ENCODE assay signal across 2 cellular contexts in genomic region chr19:9818175-9818733, GRCh38.
TF ChIP-seq lines count a peak whose summit lies in the region.

No MANE protein-coding gene starts in this region.

TF ChIP-seq in GM12878, 131 proteins besides CTCF, POLR2A, EP300 and RAD21:
- TF ChIP-seq RUNX3 (IDR thresholded peaks at IDR 0.05; ENCODE audit: low read length) = no peak
- no peak for TF ChIP-seq PKNOX1 (IDR thresholded peaks at IDR 0.05)
- TF ChIP-seq ZBTB40 (IDR thresholded peaks at IDR 0.05; ENCODE audit: borderline replicate concordance) = no peak
- peak; percentile 72; the same call in 1 of the 2 replicates for TF ChIP-seq DPF2 (IDR thresholded peaks at IDR 0.05)

TF ChIP-seq in GM12891, 5 proteins besides CTCF, POLR2A, EP300 and RAD21:
- TF ChIP-seq PAX5 (IDR thresholded peaks at IDR 0.05; ENCODE audit: insufficient read depth, low read length, severe bottlenecking) (no peak), SPI1 (IDR thresholded peaks at IDR 0.05; ENCODE audit: low read depth, low read length) (no peak), POLR2AphosphoS5 (IDR thresholded peaks at IDR 0.05; ENCODE audit: low read depth, low read length) (no peak), TAF1 (IDR thresholded peaks at IDR 0.05; ENCODE audit: low read depth, low read length) (no peak), POU2F2 (IDR thresholded peaks at IDR 0.05; ENCODE audit: low read depth, low read length) (no peak)
TF ChIP-seq in GM12891: peak in this region for 0.
